In the genomic region with DNA sequence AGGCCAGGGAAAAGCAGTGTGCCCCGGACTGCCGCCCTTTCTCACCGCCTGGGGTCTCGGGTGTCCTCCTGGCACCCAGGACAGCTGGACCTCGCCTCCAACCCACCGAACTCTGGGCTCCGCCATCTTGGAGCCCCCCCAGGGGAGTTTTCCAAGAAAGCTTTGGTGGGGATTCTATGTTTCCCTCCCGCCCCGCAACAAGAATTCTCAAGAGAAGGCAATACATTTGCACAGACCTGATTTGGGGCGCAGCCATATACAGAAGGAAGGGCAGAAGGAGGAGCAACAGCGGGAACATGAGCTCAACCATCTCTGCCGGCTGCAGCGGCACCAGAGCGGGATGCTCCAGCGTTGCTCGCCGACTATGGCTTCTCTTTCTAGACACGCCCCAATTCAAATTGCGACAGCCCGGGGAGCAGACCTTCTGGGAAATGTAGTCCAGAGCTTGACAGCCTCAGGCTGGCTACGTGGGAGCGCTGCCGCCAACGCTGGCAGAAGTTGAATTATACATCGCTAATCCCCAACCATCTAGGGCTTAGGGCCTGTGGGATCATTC, we compare ENCODE assay signal across 8 cellular contexts. TPM values are rescaled to one million over a fixed set of nuclear protein-coding genes. Genes with fewer than 3 reads are reported as not detected.
DNase-seq lines count a peak whose midpoint lies in the region; ATAC-seq and TF ChIP-seq lines count a peak whose summit lies in the region.

A gene with protein sequence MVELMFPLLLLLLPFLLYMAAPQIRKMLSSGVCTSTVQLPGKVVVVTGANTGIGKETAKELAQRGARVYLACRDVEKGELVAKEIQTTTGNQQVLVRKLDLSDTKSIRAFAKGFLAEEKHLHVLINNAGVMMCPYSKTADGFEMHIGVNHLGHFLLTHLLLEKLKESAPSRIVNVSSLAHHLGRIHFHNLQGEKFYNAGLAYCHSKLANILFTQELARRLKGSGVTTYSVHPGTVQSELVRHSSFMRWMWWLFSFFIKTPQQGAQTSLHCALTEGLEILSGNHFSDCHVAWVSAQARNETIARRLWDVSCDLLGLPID (minus strand): TSS at position 371 of the 556 bp plus-strand sequence. CDS start 61 bp downstream, at position 310.

- TF ChIP-seq CTCF in CD8-positive, alpha-beta T cell (IDR thresholded peaks at IDR 0.05): no peak

- peak within 1 kb of the TSS; percentile 88 for H3K4me3 Mint-ChIP-seq in CD8-positive, alpha-beta T cell

- no peaks in the 10 kb centered on the region for H3K9me3 ChIP-seq in CD8-positive, alpha-beta T cell (ENCODE audit: low read length)
- no peaks in the 10 kb centered on the region for H3K9me3 ChIP-seq in effector memory CD4-positive, alpha-beta T cell (ENCODE audit: control insufficient read depth, low read length)

- H3K4me1 Mint-ChIP-seq in CD8-positive, alpha-beta T cell (ENCODE audit: low read depth): peaks cover 23% of the 10 kb centered on the region

- POLR2A ChIA-PET in CD8-positive, alpha-beta T cell (lab: Charles Lee): interaction anchor here (0.7 to 1.9 kb wide), 9 partner anchors 9 to 336 kb away, joined by 3 to 13 read pairs (median 4); a partner anchor contains a TSS
- POLR2A ChIA-PET in activated CD8-positive, alpha-beta memory T cell treated with anti-CD3 and anti-CD28 coated beads for 36 hours (lab: Charles Lee): interaction anchor here (0.5 to 1.9 kb wide), 7 partner anchors 13 to 1436 kb away, joined by 3 to 13 read pairs (median 3); a partner anchor contains a TSS

- peaks cover 11% of the 10 kb centered on the region for H3K36me3 ChIP-seq in CD8-positive, alpha-beta T cell (ENCODE audit: insufficient read depth, low read length)
- H3K36me3 ChIP-seq in effector memory CD4-positive, alpha-beta T cell (ENCODE audit: control insufficient read depth, insufficient read depth, low read length): peaks cover 19% of the 10 kb centered on the region

- CTCF ChIA-PET in CD8-positive, alpha-beta T cell (lab: Charles Lee): interaction anchor here (1.1 to 6.9 kb wide), 3 partner anchors 9 to 336 kb away, joined by 3 to 47 read pairs (median 4); a partner anchor contains a TSS
- CTCF ChIA-PET in activated CD8-positive, alpha-beta memory T cell treated with anti-CD3 and anti-CD28 coated beads for 36 hours (lab: Charles Lee): interaction anchor here (1.1 to 1.4 kb wide), 4 partner anchors 9 to 95 kb away, joined by 3 to 10 read pairs (median 4); a partner anchor contains a TSS

- peak within 1 kb of the TSS; percentile 86 for H3K4me3 ChIP-seq in CD8-positive, alpha-beta T cell (ENCODE audit: low read depth, low read length)
- peak within 1 kb of the TSS; percentile 88 for H3K4me3 ChIP-seq in effector memory CD4-positive, alpha-beta T cell (ENCODE audit: insufficient read depth, low read depth, low read length, poor library complexity, severe bottlenecking)

- H3K27ac Mint-ChIP-seq in CD8-positive, alpha-beta T cell: peak within 1 kb of the TSS; percentile 92

- intact Hi-C loops in CD8-positive, alpha-beta T cell (cut with DNase I, micrococcal nuclease): loop anchor here (1.0 to 10.0 kb wide), 11 partner anchors 21 to 1702 kb away; a partner anchor contains a TSS

- no peaks in the 10 kb centered on the region for H3K27me3 ChIP-seq in CD8-positive, alpha-beta T cell (ENCODE audit: insufficient read depth, low read length)
- no peaks in the 10 kb centered on the region for H3K27me3 ChIP-seq in effector memory CD4-positive, alpha-beta T cell (replicated peaks; ENCODE audit: control insufficient read depth, insufficient read depth, low read length, poor library complexity, severe bottlenecking)

- H3K36me3 Mint-ChIP-seq in CD8-positive, alpha-beta T cell: peaks cover 30% of the 10 kb centered on the region

- no peaks in the 10 kb centered on the region for H3K9me3 Mint-ChIP-seq in CD8-positive, alpha-beta T cell

- H3K27ac ChIP-seq in CD8-positive, alpha-beta T cell (ENCODE audit: low read depth, low read length): peak within 1 kb of the TSS; percentile 52
- H3K27ac ChIP-seq in effector memory CD4-positive, alpha-beta T cell (ENCODE audit: insufficient read depth, low read length, poor library complexity, severe bottlenecking): peak within 1 kb of the TSS; percentile 70

- peak; percentile 95 for ATAC-seq in CD8-positive, alpha-beta T cell
- peak; percentile 82 for ATAC-seq in GM19463 (IDR thresholded peaks at IDR 0.05; ENCODE audit: unreplicated experiment)

- H3K27me3 Mint-ChIP-seq in CD8-positive, alpha-beta T cell (ENCODE audit: low read depth): no peaks in the 10 kb centered on the region

- DNase-seq in CD8-positive, alpha-beta T cell: peak; percentile 51 to 86 (median 80)
- DNase-seq in HPDE6-E6E7 (ENCODE audit: extremely low spot score) (peak; percentile 85), NOMO-1 (lab: John Stamatoyannopoulos, UW; ENCODE audit: unreplicated experiment in 2 of 2) (peak; percentile 85 to 93), medulla oblongata (ENCODE audit: extremely low spot score) (peak; percentile 96)
- DNase-seq in effector memory CD4-positive, alpha-beta T cell: peak; percentile 70 to 76 (median 75)
- peak; percentile 64 for DNase-seq in stimulated activated CD8-positive, alpha-beta memory T cell treated with anti-CD3 and anti-CD28 coated beads, Interleukin-12 subunit alpha, Interleukin-12 subunit beta, amount 100 ng/mL, for 1 hour (ENCODE audit: low read depth)

- H3K4me1 ChIP-seq in CD8-positive, alpha-beta T cell (ENCODE audit: insufficient read depth, low read length): peaks cover 11% of the 10 kb centered on the region
- peaks cover 3% of the 10 kb centered on the region for H3K4me1 ChIP-seq in effector memory CD4-positive, alpha-beta T cell (ENCODE audit: control insufficient read depth, insufficient read depth, low read length, poor library complexity, severe bottlenecking)

RNA-seq across cellular contexts. Expression of the gene that starts here (rescaled TPM):
- total RNA-seq in CD8-positive, alpha-beta T cell: 10 to 100 TPM; 13.9 to 14.5 TPM
- 10 to 100 TPM; 59.1 to 60.6 TPM for total RNA-seq in activated CD8-positive, alpha-beta memory T cell treated with anti-CD3 and anti-CD28 coated beads for 36 hours

Comparison
In these comparisons a context has a peak if more than half of its experiments do, and no peak if none do; other contexts are left out.
1. Peak in every context shown above with its lines: DNase-seq, ATAC-seq, H3K4me3 ChIP-seq and H3K27ac ChIP-seq.